ENCODE assay signal across 21 cellular contexts in the genomic region with DNA sequence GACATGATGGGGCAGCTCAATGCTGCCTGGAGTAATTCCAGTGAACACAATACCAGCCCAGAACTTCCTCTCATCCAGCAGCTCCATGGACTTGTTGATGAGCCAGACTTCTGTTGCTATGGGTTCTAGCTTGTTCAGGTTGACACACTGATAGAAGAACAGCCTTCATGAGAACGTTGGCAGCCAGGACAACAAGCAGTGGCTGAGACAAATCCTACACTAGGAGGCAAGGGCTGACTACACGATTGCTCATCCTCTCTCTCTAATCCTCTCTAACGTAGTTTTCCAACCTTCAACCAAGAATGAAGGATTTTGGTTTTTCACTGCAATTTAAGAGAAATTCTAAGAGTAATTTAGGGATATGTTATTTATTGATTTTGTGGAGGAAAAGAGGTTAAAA.
DNase-seq lines count a peak whose midpoint lies in the region; FAIRE-seq and TF ChIP-seq lines count a peak whose summit lies in the region.
"Had no signal": no experiment of that assay in that cellular context is flagged by ENCODE, and none has a peak within 500 bp of the region (broad histone marks: within the 10 kb centered on the region; RNA-seq: fewer than 3 reads in every experiment).

No MANE protein-coding gene starts in this region.

- no peak overlapping the region for H3K27ac Mint-ChIP-seq in endodermal cell
- H3K27ac Mint-ChIP-seq: activated naive CD4-positive, alpha-beta T cell treated with anti-CD3 and anti-CD28 coated beads for 36 hours; stimulated activated memory B cell treated with anti-CD40 and anti-IgM and Interleukin-4, amounts not matched to agents 10 μg/mL and 1 μg/mL and 100 μg/mL, for 72 hours; type B pancreatic cell had no signal

- H4K20me1 ChIP-seq in MM.1S (ENCODE audit: insufficient read depth, low read length) (no peaks in the 10 kb centered on the region), Karpas-422 (ENCODE audit: insufficient read depth, low read depth, low read length) (no peaks in the 10 kb centered on the region)

- H3K9me3 Mint-ChIP-seq in endodermal cell, result no peaks in the 10 kb centered on the region
- H3K9me3 Mint-ChIP-seq: activated naive CD4-positive, alpha-beta T cell treated with anti-CD3 and anti-CD28 coated beads for 36 hours; stimulated activated memory B cell treated with anti-CD40 and anti-IgM and Interleukin-4, amounts not matched to agents 10 μg/mL and 1 μg/mL and 100 μg/mL, for 72 hours; type B pancreatic cell had no signal

- no peak overlapping the region for H2AFZ ChIP-seq in MM.1S (ENCODE audit: low read length)
- no peak overlapping the region for H2AFZ ChIP-seq in Karpas-422 (ENCODE audit: low read length)
- H2AFZ ChIP-seq: parathyroid adenoma had no signal

- WGBS in endodermal cell (ENCODE audit: insufficient coverage in 1 of 2, insufficient read length in 1 of 2), 2 experiments, result 92 to 97% methylated on average over 1 to 3 of the region's 3 CpGs

- TF ChIP-seq CTCF in endodermal cell (conservative IDR thresholded peaks at IDR 0.05), result no peak
- TF ChIP-seq CTCF in MM.1S (IDR thresholded peaks at IDR 0.05; ENCODE audit: low read length), result no peak

- H3K27ac ChIP-seq in endodermal cell (ENCODE audit: low read depth, low read length), result no peak overlapping the region
- H3K27ac ChIP-seq in MM.1S (ENCODE audit: low read length), result no peak overlapping the region
- no peak overlapping the region for H3K27ac ChIP-seq in Karpas-422 (ENCODE audit: low read length)
- H3K27ac ChIP-seq: C4-2B, gastrocnemius medialis, parathyroid adenoma had no signal

- no peaks in the 10 kb centered on the region for H3K9me2 ChIP-seq in MM.1S (replicated peaks; ENCODE audit: insufficient read depth, low read length)
- H3K9me2 ChIP-seq in Karpas-422 (replicated peaks; ENCODE audit: insufficient read depth, low read length), result no peaks in the 10 kb centered on the region

- H3K4me3 Mint-ChIP-seq in endodermal cell, result no peak overlapping the region
- H3K4me3 Mint-ChIP-seq: activated naive CD4-positive, alpha-beta T cell treated with anti-CD3 and anti-CD28 coated beads for 36 hours; stimulated activated memory B cell treated with anti-CD40 and anti-IgM and Interleukin-4, amounts not matched to agents 10 μg/mL and 1 μg/mL and 100 μg/mL, for 72 hours; type B pancreatic cell had no signal

- no peaks in the 10 kb centered on the region for H3K27me3 Mint-ChIP-seq in endodermal cell (ENCODE audit: insufficient read depth)
- H3K27me3 Mint-ChIP-seq: stimulated activated memory B cell treated with anti-CD40 and anti-IgM and Interleukin-4, amounts not matched to agents 10 μg/mL and 1 μg/mL and 100 μg/mL, for 72 hours; type B pancreatic cell had no signal

- no peaks in the 10 kb centered on the region for H3K27me3 ChIP-seq in endodermal cell (ENCODE audit: control insufficient read depth, insufficient read depth, low read length, poor library complexity, severe bottlenecking)
- no peaks in the 10 kb centered on the region for H3K27me3 ChIP-seq in MM.1S (replicated peaks; ENCODE audit: insufficient read depth, low read length)
- H3K27me3 ChIP-seq in Karpas-422 (ENCODE audit: low read length), result no peaks in the 10 kb centered on the region
- H3K27me3 ChIP-seq: gastrocnemius medialis had no signal

- H3K36me3 Mint-ChIP-seq in endodermal cell (ENCODE audit: low read depth), result peaks cover 71% of the 10 kb centered on the region

- H3K79me2 ChIP-seq in MM.1S (ENCODE audit: low read length), result no peaks in the 10 kb centered on the region
- H3K79me2 ChIP-seq in Karpas-422 (ENCODE audit: low read length), result no peaks in the 10 kb centered on the region
- H3K79me2 ChIP-seq: parathyroid adenoma had no signal

- H3K36me3 ChIP-seq in endodermal cell (ENCODE audit: control insufficient read depth, insufficient read depth, low read length) (peaks cover 98% of the 10 kb centered on the region), MM.1S (replicated peaks; ENCODE audit: insufficient read depth, low read length) (no peaks in the 10 kb centered on the region), Karpas-422 (ENCODE audit: insufficient read depth, low read length) (no peaks in the 10 kb centered on the region)

- H3K4me3 ChIP-seq in endodermal cell (ENCODE audit: low read length) (no peak overlapping the region), MM.1S (ENCODE audit: low read length) (no peak overlapping the region), Karpas-422 (ENCODE audit: low read length) (no peak overlapping the region)
- H3K4me3 ChIP-seq: gastrocnemius medialis had no signal

- DNase-seq in EL, result peak; percentile 36
- DNase-seq in RCC 7860 (ENCODE audit: low spot score), result peak; percentile 62
- peak; percentile 17 for DNase-seq in endodermal cell
- DNase-seq in non-pigmented ciliary epithelial cell (ENCODE audit: low read depth), result peak; percentile 67
- DNase-seq in MM.1S, result no peak
- DNase-seq in Karpas-422, result no peak
- no peak for DNase-seq in DMS79 (lab: John Stamatoyannopoulos, UW)
- DNase-seq in DMS 273 treated with DMSO at 0.1 percent for 48 hours (lab: John Stamatoyannopoulos, UW), result no peak
- DNase-seq: activated CD4-positive, alpha-beta T cell treated with anti-CD3 and anti-CD28 coated beads for 48 hours; activated CD8-positive, alpha-beta memory T cell treated with anti-CD3 and anti-CD28 coated beads, Interleukin-2, amount 50 U/mL, for 48 hours; activated naive CD4-positive, alpha-beta T cell treated with anti-CD3 and anti-CD28 coated beads for 36 hours; effector CD4-positive, alpha-beta T cell; gastrocnemius medialis; Kasumi-1; NCI-H187 treated with DMSO at 0.1 percent for 48 hours; NCI-H446 treated with DMSO at 0.1 percent for 48 hours; small intestine had no signal

- peaks cover 12% of the 10 kb centered on the region for H3K4me1 Mint-ChIP-seq in endodermal cell

- no peaks in the 10 kb centered on the region for H3K9me3 ChIP-seq in endodermal cell (ENCODE audit: control insufficient read depth, low read length)
- H3K9me3 ChIP-seq in MM.1S (replicated peaks; ENCODE audit: insufficient read depth, low read length), result no peaks in the 10 kb centered on the region
- H3K9me3 ChIP-seq in Karpas-422 (ENCODE audit: low read length), result no peaks in the 10 kb centered on the region
- H3K9me3 ChIP-seq: gastrocnemius medialis had no signal

- H3K4me1 ChIP-seq in endodermal cell (ENCODE audit: control insufficient read depth, insufficient read depth, low read length) (no peaks in the 10 kb centered on the region), MM.1S (ENCODE audit: low read length) (0 out of 2 replicates have a peak, but pooled peaks cover 4% of the 10 kb centered on the region), Karpas-422 (ENCODE audit: low read length) (no peaks in the 10 kb centered on the region)
- H3K4me1 ChIP-seq: parathyroid adenoma had no signal

- H3K4me2 ChIP-seq in MM.1S (ENCODE audit: low read depth, low read length) (no peak overlapping the region), Karpas-422 (ENCODE audit: low read depth, low read length, poor library complexity, severe bottlenecking) (no peak overlapping the region)

- no peaks in the 10 kb centered on the region for H3F3A ChIP-seq in MM.1S (ENCODE audit: insufficient read depth, low read length)

- FAIRE-seq in RCC 7860 (lab: Jason Lieb, UNC), result peak; percentile 49
- FAIRE-seq: small intestine had no signal

- H3K9ac ChIP-seq in endodermal cell (ENCODE audit: extremely low read depth, low read length, poor library complexity, severe bottlenecking) (no peak overlapping the region), MM.1S (ENCODE audit: low read length) (no peak overlapping the region), Karpas-422 (ENCODE audit: low read length) (no peak overlapping the region)
- H3K9ac ChIP-seq: parathyroid adenoma had no signal

Comparison
In these comparisons a context has a peak if more than half of its experiments do, and no peak if none do; other contexts are left out.
1. DNase-seq: peak in EL (single experiment), RCC 7860 (single experiment), endodermal cell (single experiment) and non-pigmented ciliary epithelial cell (single experiment); none in MM.1S (single experiment), Karpas-422 (single experiment), DMS79 (single experiment) and DMS 273 treated with DMSO at 0.1 percent for 48 hours (single experiment).